In the genomic region with DNA sequence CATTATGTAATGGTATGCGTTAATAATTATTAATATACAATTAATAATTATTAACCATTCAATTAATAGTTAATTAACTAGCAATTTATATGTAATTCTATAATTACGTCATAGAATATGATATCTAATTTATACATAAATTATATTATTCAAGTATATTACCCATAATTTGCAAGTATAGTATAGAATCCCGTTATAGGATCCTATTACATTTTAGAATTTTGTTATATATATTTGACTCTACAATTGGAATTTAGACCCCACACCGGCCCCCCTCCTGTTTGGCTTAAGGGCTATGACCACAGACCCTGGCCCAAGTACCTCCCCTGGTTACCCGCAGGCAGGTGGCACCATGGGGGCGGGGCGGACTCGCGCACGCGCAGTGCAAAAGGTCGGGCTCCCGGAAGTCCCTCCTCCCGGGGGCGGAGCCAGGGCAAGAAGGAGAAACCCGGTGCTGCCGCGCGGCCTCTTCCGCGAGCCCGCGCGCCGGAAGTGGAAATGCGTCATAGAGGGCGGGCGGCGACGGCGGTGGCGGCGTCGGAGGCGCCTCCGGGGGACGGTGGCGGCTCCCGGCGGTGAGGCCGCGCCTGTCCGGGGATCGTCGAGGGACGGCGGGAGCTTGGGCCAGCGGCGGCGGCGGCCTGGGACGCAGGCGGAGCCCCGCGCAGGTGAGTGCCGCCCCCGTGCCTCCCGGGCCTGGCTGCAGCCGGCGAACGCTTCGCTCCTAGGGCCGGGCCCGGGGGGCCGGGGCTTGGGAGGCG, we compare ENCODE assay signal across 1 cellular context.
TF ChIP-seq lines count a peak whose summit lies in the region.

A gene with protein sequence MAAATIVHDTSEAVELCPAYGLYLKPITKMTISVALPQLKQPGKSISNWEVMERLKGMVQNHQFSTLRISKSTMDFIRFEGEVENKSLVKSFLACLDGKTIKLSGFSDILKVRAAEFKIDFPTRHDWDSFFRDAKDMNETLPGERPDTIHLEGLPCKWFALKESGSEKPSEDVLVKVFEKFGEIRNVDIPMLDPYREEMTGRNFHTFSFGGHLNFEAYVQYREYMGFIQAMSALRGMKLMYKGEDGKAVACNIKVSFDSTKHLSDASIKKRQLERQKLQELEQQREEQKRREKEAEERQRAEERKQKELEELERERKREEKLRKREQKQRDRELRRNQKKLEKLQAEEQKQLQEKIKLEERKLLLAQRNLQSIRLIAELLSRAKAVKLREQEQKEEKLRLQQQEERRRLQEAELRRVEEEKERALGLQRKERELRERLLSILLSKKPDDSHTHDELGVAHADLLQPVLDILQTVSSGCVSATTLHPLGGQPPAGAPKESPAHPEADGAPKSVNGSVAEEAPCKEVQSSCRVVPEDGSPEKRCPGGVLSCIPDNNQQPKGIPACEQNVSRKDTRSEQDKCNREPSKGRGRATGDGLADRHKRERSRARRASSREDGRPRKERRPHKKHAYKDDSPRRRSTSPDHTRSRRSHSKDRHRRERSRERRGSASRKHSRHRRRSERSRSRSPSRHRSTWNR (plus strand): TSS at position 503 of the 761 bp plus-strand sequence. CDS start 1,859 bp downstream, outside the sequence.

TF ChIP-seq in HepG2, 621 proteins besides CTCF, POLR2A, EP300 and RAD21 (continued from another document and continues in another):
- TF ChIP-seq, protein P1, sequence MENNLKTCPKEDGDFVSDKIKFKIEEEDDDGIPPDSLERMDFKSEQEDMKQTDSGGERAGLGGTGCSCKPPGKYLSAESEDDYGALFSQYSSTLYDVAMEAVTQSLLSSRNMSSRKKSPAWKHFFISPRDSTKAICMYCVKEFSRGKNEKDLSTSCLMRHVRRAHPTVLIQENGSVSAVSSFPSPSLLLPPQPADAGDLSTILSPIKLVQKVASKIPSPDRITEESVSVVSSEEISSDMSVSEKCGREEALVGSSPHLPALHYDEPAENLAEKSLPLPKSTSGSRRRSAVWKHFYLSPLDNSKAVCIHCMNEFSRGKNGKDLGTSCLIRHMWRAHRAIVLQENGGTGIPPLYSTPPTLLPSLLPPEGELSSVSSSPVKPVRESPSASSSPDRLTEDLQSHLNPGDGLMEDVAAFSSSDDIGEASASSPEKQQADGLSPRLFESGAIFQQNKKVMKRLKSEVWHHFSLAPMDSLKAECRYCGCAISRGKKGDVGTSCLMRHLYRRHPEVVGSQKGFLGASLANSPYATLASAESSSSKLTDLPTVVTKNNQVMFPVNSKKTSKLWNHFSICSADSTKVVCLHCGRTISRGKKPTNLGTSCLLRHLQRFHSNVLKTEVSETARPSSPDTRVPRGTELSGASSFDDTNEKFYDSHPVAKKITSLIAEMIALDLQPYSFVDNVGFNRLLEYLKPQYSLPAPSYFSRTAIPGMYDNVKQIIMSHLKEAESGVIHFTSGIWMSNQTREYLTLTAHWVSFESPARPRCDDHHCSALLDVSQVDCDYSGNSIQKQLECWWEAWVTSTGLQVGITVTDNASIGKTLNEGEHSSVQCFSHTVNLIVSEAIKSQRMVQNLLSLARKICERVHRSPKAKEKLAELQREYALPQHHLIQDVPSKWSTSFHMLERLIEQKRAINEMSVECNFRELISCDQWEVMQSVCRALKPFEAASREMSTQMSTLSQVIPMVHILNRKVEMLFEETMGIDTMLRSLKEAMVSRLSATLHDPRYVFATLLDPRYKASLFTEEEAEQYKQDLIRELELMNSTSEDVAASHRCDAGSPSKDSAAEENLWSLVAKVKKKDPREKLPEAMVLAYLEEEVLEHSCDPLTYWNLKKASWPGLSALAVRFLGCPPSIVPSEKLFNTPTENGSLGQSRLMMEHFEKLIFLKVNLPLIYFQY (CRISPR knock-in tag; IDR thresholded peaks at IDR 0.05; ENCODE audit: borderline replicate concordance): no peak
- no peak for TF ChIP-seq ZNF333 (CRISPR knock-in tag; IDR thresholded peaks at IDR 0.05; ENCODE audit: borderline replicate concordance)
- TF ChIP-seq GTF2F1 (IDR thresholded peaks at IDR 0.05; ENCODE audit: low read length): no peak
- TF ChIP-seq ZNF331 (CRISPR knock-in tag; IDR thresholded peaks at IDR 0.05): no peak; the same call in 1 of the 2 replicates
- TF ChIP-seq CREB1 (IDR thresholded peaks at IDR 0.05): peak; percentile 86
- TF ChIP-seq CREB1 (CRISPR knock-in tag; IDR thresholded peaks at IDR 0.05): peak; percentile 91
- TF ChIP-seq ZNF335 (CRISPR knock-in tag; IDR thresholded peaks at IDR 0.05): no peak
- peak; percentile 96 for TF ChIP-seq NR2C2 (CRISPR knock-in tag; IDR thresholded peaks at IDR 0.05; ENCODE audit: borderline replicate concordance)
- TF ChIP-seq MAZ (IDR thresholded peaks at IDR 0.05; ENCODE audit: borderline replicate concordance, low read depth, low read length): peak; percentile 45; the same call in 1 of the 2 replicates
- TF ChIP-seq MAZ (CRISPR knock-in tag; IDR thresholded peaks at IDR 0.05; ENCODE audit: low read depth): no peak
- peak; percentile 55; the same call in 1 of the 2 replicates for TF ChIP-seq DMAP1 (CRISPR knock-in tag; IDR thresholded peaks at IDR 0.05)
- no peak for TF ChIP-seq ZNF619 (CRISPR knock-in tag; IDR thresholded peaks at IDR 0.05)
- TF ChIP-seq TEAD3 (CRISPR knock-in tag; optimal IDR thresholded peaks at IDR 0.05; ENCODE audit: borderline replicate concordance): peak; percentile 21
- TF ChIP-seq, protein P2, sequence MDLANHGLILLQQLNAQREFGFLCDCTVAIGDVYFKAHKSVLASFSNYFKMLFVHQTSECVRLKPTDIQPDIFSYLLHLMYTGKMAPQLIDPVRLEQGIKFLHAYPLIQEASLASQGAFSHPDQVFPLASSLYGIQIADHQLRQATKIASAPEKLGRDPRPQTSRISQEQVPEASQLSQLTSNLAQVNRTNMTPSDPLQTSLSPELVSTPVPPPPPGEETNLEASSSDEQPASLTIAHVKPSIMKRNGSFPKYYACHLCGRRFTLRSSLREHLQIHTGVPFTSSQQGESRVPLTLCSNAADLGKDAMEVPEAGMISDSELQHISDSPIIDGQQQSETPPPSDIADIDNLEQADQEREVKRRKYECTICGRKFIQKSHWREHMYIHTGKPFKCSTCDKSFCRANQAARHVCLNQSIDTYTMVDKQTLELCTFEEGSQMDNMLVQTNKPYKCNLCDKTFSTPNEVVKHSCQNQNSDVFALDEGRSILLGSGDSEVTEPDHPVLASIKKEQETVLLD (CRISPR knock-in tag; IDR thresholded peaks at IDR 0.05; ENCODE audit: low read depth): peak; percentile 59
- no peak for TF ChIP-seq SMAD9 (CRISPR knock-in tag; IDR thresholded peaks at IDR 0.05)
- no peak for TF ChIP-seq HES4 (CRISPR knock-in tag; IDR thresholded peaks at IDR 0.05; ENCODE audit: borderline replicate concordance)
- no peak for TF ChIP-seq HNRNPH1 (optimal IDR thresholded peaks at IDR 0.05; ENCODE audit: low read depth, low read length)
- TF ChIP-seq NR1H2 (CRISPR knock-in tag; IDR thresholded peaks at IDR 0.05; ENCODE audit: borderline replicate concordance, low read depth): no peak
- TF ChIP-seq ZNF484 (CRISPR knock-in tag; IDR thresholded peaks at IDR 0.05; ENCODE audit: borderline replicate concordance, low read depth): no peak
- peak; percentile 48; the same call in 1 of the 2 replicates for TF ChIP-seq ZBTB21 (CRISPR knock-in tag; IDR thresholded peaks at IDR 0.05)
- no peak for TF ChIP-seq ZNF788 (CRISPR knock-in tag; IDR thresholded peaks at IDR 0.05; ENCODE audit: borderline replicate concordance)
- peak; percentile 27; the same call in 1 of the 2 replicates for TF ChIP-seq TFAP4 (IDR thresholded peaks at IDR 0.05; ENCODE audit: borderline replicate concordance, low read depth)
- no peak for TF ChIP-seq FOXP4 (CRISPR knock-in tag; IDR thresholded peaks at IDR 0.05)
- TF ChIP-seq KDM5A (IDR thresholded peaks at IDR 0.05; ENCODE audit: borderline replicate concordance, low read length): no peak; the same call in 1 of the 2 replicates
- peak in 1 of 2 experiments; percentile 48; a peak in 1 of 4 replicates for TF ChIP-seq KLF16 (CRISPR knock-in tag; IDR thresholded peaks at IDR 0.05)
- TF ChIP-seq HNRNPLL (IDR thresholded peaks at IDR 0.05; ENCODE audit: low read depth, low read length, poor library complexity, severe bottlenecking): peak; percentile 47
- TF ChIP-seq ZNF343 (CRISPR knock-in tag; IDR thresholded peaks at IDR 0.05): no peak
- no peak for TF ChIP-seq ZMYM3 (CRISPR knock-in tag; IDR thresholded peaks at IDR 0.05)
- TF ChIP-seq ARID3A (IDR thresholded peaks at IDR 0.05; ENCODE audit: low read depth, low read length): 0 out of 2 replicates have a peak, but pooled peaks have one; percentile 21
- TF ChIP-seq CHCHD3 (CRISPR knock-in tag; IDR thresholded peaks at IDR 0.05): no peak
- 0 out of 2 replicates have a peak, but pooled peaks have one; percentile 38 for TF ChIP-seq FOSL2 (CRISPR knock-in tag; IDR thresholded peaks at IDR 0.05)
- 0 out of 2 replicates have a peak, but pooled peaks have one; percentile 49 for TF ChIP-seq XBP1 (CRISPR knock-in tag; IDR thresholded peaks at IDR 0.05)
- TF ChIP-seq GMEB2 (CRISPR knock-in tag; IDR thresholded peaks at IDR 0.05; ENCODE audit: low read depth): peak; percentile 62; the same call in 1 of the 2 replicates
- TF ChIP-seq ZNF878 (CRISPR knock-in tag; IDR thresholded peaks at IDR 0.05): no peak
- 0 out of 2 replicates have a peak, but pooled peaks have one; percentile 63 for TF ChIP-seq SPEN (CRISPR knock-in tag; IDR thresholded peaks at IDR 0.05; ENCODE audit: low read depth)
- TF ChIP-seq, protein P3, sequence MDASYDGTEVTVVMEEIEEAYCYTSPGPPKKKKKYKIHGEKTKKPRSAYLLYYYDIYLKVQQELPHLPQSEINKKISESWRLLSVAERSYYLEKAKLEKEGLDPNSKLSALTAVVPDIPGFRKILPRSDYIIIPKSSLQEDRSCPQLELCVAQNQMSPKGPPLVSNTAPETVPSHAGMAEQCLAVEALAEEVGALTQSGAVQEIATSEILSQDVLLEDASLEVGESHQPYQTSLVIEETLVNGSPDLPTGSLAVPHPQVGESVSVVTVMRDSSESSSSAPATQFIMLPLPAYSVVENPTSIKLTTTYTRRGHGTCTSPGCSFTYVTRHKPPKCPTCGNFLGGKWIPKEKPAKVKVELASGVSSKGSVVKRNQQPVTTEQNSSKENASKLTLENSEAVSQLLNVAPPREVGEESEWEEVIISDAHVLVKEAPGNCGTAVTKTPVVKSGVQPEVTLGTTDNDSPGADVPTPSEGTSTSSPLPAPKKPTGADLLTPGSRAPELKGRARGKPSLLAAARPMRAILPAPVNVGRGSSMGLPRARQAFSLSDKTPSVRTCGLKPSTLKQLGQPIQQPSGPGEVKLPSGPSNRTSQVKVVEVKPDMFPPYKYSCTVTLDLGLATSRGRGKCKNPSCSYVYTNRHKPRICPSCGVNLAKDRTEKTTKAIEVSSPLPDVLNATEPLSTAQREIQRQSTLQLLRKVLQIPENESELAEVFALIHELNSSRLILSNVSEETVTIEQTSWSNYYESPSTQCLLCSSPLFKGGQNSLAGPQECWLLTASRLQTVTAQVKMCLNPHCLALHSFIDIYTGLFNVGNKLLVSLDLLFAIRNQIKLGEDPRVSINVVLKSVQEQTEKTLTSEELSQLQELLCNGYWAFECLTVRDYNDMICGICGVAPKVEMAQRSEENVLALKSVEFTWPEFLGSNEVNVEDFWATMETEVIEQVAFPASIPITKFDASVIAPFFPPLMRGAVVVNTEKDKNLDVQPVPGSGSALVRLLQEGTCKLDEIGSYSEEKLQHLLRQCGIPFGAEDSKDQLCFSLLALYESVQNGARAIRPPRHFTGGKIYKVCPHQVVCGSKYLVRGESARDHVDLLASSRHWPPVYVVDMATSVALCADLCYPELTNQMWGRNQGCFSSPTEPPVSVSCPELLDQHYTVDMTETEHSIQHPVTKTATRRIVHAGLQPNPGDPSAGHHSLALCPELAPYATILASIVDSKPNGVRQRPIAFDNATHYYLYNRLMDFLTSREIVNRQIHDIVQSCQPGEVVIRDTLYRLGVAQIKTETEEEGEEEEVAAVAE (CRISPR knock-in tag; IDR thresholded peaks at IDR 0.05; ENCODE audit: borderline replicate concordance): peak; percentile 80; the same call in 1 of the 2 replicates
